ENCODE assay signal across 8 cellular contexts in genomic region chr12:7995266-7995963, GRCh38. TPM values are rescaled to one million over a fixed set of nuclear protein-coding genes. Genes with fewer than 3 reads are reported as not detected.
A peak's percentile ranks its signal among the peaks of the same experiment; 100 is the strongest.
DNase-seq lines count a peak whose midpoint lies in the region; ATAC-seq, FAIRE-seq and TF ChIP-seq lines count a peak whose summit lies in the region.

No MANE protein-coding gene starts in this region.

- H3K27me3 ChIP-seq in Karpas-422 (ENCODE audit: low read length) (no peaks in the 10 kb centered on the region), pancreas (no peaks in the 10 kb centered on the region), tibial artery (no peaks in the 10 kb centered on the region)

- H3K9me3 Mint-ChIP-seq in activated T-helper 2 cell treated with anti-CD3 and anti-CD28 coated beads, Interferon-gamma antibody, Interleukin-2, Interleukin-4, amounts not matched to agents 10 μg/mL and 5 μg/mL and 100 μg/mL, durations not matched to agents 14 hours and 24 hours and 36 hours = peaks cover 7% of the 10 kb centered on the region

- H3K9me2 ChIP-seq in Karpas-422 (replicated peaks; ENCODE audit: insufficient read depth, low read length) = no peaks in the 10 kb centered on the region

- WGBS in pancreas, 2 donors = 29 to 37% methylated on average over 9 of the region's 9 CpGs

- peak; percentile 97 to 99 (median 99) for ATAC-seq in pancreas

- H2AFZ ChIP-seq in Karpas-422 (ENCODE audit: low read length) = no peak overlapping the region

- H3K9ac ChIP-seq in Karpas-422 (ENCODE audit: low read length) = no peak overlapping the region

- intact Hi-C loops in activated T-helper 2 cell treated with anti-CD3 and anti-CD28 coated beads, Interferon-gamma antibody, Interleukin-2, Interleukin-4, amounts not matched to agents 10 μg/mL and 5 μg/mL and 100 μg/mL, durations not matched to agents 14 hours and 24 hours and 36 hours (cut with micrococcal nuclease) = loop anchor here (1.0 to 10.0 kb wide), 5 partner anchors 24 to 1051 kb away; partner anchors contain the start of genes C12orf57 and RNU7-1
- intact Hi-C loops in pancreas (cut with DNase I) (loop anchor here in 2 of 3 donors (5.0 to 10.0 kb wide), 3 partner anchors 63 to 141 kb away; no protein-coding TSS in a partner anchor), tibial artery (cut with DNase I; ENCODE audit: low total_unique reads) (loop anchor here (5.0 kb wide), 1 partner anchor 133 kb away; no protein-coding TSS in a partner anchor)

- no peaks in the 10 kb centered on the region for H3K79me2 ChIP-seq in Karpas-422 (ENCODE audit: low read length)

- H3K4me1 ChIP-seq in Karpas-422 (ENCODE audit: low read length) (peaks cover 4% of the 10 kb centered on the region), pancreas (no peaks in the 10 kb centered on the region), tibial artery (no peaks in the 10 kb centered on the region)

- H3K4me3 ChIP-seq in Karpas-422 (ENCODE audit: low read length) (no peak overlapping the region), pancreas (no peak overlapping the region), tibial artery (no peak overlapping the region)

- FAIRE-seq in pancreas (lab: Jason Lieb, UNC) = no peak

- no peaks in the 10 kb centered on the region for H4K20me1 ChIP-seq in Karpas-422 (ENCODE audit: insufficient read depth, low read depth, low read length)

- peaks cover 4% of the 10 kb centered on the region for H3K36me3 Mint-ChIP-seq in activated T-helper 2 cell treated with anti-CD3 and anti-CD28 coated beads, Interferon-gamma antibody, Interleukin-2, Interleukin-4, amounts not matched to agents 10 μg/mL and 5 μg/mL and 100 μg/mL, durations not matched to agents 14 hours and 24 hours and 36 hours (ENCODE audit: low read depth)

- TF ChIP-seq CTCF in pancreas (IDR thresholded peaks at IDR 0.05) = peak; percentile 72 to 76 (median 74)
- TF ChIP-seq CTCF in tibial artery (IDR thresholded peaks at IDR 0.05) = peak; percentile 79 to 88

- no peak overlapping the region for H3K27ac ChIP-seq in Karpas-422 (ENCODE audit: low read length)
- H3K27ac ChIP-seq in pancreas = no peak overlapping the region
- H3K27ac ChIP-seq in tibial artery = no peak overlapping the region

- H3K9me3 ChIP-seq in Karpas-422 (ENCODE audit: low read length) (no peaks in the 10 kb centered on the region), pancreas (no peaks in the 10 kb centered on the region), tibial artery (no peaks in the 10 kb centered on the region)

- DNase-seq in GDM1 (lab: John Stamatoyannopoulos, UW) (peak; percentile 82), H4 (ENCODE audit: low spot score) (peak; percentile 87), Karpas-422 (peak; percentile 92), RPMI8226 (peak; percentile 87), foreskin melanocyte (peak; percentile 63), pancreas (peak; percentile 57 to 79 (median 62)), tibial artery (peak; percentile 86 to 87)
- peak; percentile 80 for DNase-seq in activated T-helper 2 cell treated with anti-CD3 and anti-CD28 coated beads, Interferon-gamma antibody, Interleukin-2, Interleukin-4, amounts not matched to agents 10 μg/mL and 5 μg/mL and 100 μg/mL, durations not matched to agents 14 hours and 24 hours and 36 hours (ENCODE audit: low spot score)

- H3K36me3 ChIP-seq in Karpas-422 (ENCODE audit: insufficient read depth, low read length) = no peaks in the 10 kb centered on the region
- no peaks in the 10 kb centered on the region for H3K36me3 ChIP-seq in pancreas
- no peaks in the 10 kb centered on the region for H3K36me3 ChIP-seq in tibial artery

- H3K4me3 Mint-ChIP-seq in activated T-helper 2 cell treated with anti-CD3 and anti-CD28 coated beads, Interferon-gamma antibody, Interleukin-2, Interleukin-4, amounts not matched to agents 10 μg/mL and 5 μg/mL and 100 μg/mL, durations not matched to agents 14 hours and 24 hours and 36 hours (ENCODE audit: low read depth) = no peak overlapping the region

- H3K27ac Mint-ChIP-seq in activated T-helper 2 cell treated with anti-CD3 and anti-CD28 coated beads, Interferon-gamma antibody, Interleukin-2, Interleukin-4, amounts not matched to agents 10 μg/mL and 5 μg/mL and 100 μg/mL, durations not matched to agents 14 hours and 24 hours and 36 hours = no peak overlapping the region

- H3K4me1 Mint-ChIP-seq in activated T-helper 2 cell treated with anti-CD3 and anti-CD28 coated beads, Interferon-gamma antibody, Interleukin-2, Interleukin-4, amounts not matched to agents 10 μg/mL and 5 μg/mL and 100 μg/mL, durations not matched to agents 14 hours and 24 hours and 36 hours (ENCODE audit: low read depth) = peaks cover 17% of the 10 kb centered on the region

- peak overlapping the region; percentile 42 for H3K4me2 ChIP-seq in Karpas-422 (ENCODE audit: low read depth, low read length, poor library complexity, severe bottlenecking)

- no peaks in the 10 kb centered on the region for H3K27me3 Mint-ChIP-seq in activated T-helper 2 cell treated with anti-CD3 and anti-CD28 coated beads, Interferon-gamma antibody, Interleukin-2, Interleukin-4, amounts not matched to agents 10 μg/mL and 5 μg/mL and 100 μg/mL, durations not matched to agents 14 hours and 24 hours and 36 hours (ENCODE audit: low read depth)

RNA-seq across cellular contexts. Expression of gene FOXJ2, which starts 37.1 kb away (rescaled TPM):
- 5.9 and 6.2 TPM in 2 replicates for total RNA-seq in H4 (2014; rRNA removed; shearing (Covaris generic))
- total RNA-seq in Karpas-422 (2014; rRNA removed; shearing (Covaris generic); ENCODE audit: low replicate concordance) = 8.5 and 9.0 TPM in 2 replicates
- total RNA-seq in activated T-helper 2 cell treated with anti-CD3 and anti-CD28 coated beads, Interferon-gamma antibody, Interleukin-2, Interleukin-4, amounts not matched to agents 10 μg/mL and 5 μg/mL and 100 μg/mL, durations not matched to agents 14 hours and 24 hours and 36 hours = 16.5 and 16.8 TPM in 2 replicates
- total RNA-seq in pancreas = 10 to 100 TPM in 1 of 6 donors, 1 to 10 TPM in 5; 5.3 to 10.4 (median 6.9) TPM
- polyA plus RNA-seq in pancreas = 1 to 10 TPM; 5.3 to 7.4 TPM

RNA-seq across cellular contexts. Expression of gene SLC2A3, which starts 59.4 kb away (rescaled TPM):
- 42.8 and 51.9 TPM in 2 replicates for total RNA-seq in H4 (2014; rRNA removed; shearing (Covaris generic))
- total RNA-seq in Karpas-422 (2014; rRNA removed; shearing (Covaris generic); ENCODE audit: low replicate concordance) = 20.1 and 38.2 TPM in 2 replicates
- 456 and 474 TPM in 2 replicates for total RNA-seq in activated T-helper 2 cell treated with anti-CD3 and anti-CD28 coated beads, Interferon-gamma antibody, Interleukin-2, Interleukin-4, amounts not matched to agents 10 μg/mL and 5 μg/mL and 100 μg/mL, durations not matched to agents 14 hours and 24 hours and 36 hours
- 10 to 100 TPM in 2 of 6 donors, 1 to 10 TPM in 4; 2.8 to 28.5 (median 5.6) TPM for total RNA-seq in pancreas
- 1 to 10 TPM; 1.9 to 6.3 TPM for polyA plus RNA-seq in pancreas
